ENCODE assay signal across 16 cellular contexts in the genomic region with DNA sequence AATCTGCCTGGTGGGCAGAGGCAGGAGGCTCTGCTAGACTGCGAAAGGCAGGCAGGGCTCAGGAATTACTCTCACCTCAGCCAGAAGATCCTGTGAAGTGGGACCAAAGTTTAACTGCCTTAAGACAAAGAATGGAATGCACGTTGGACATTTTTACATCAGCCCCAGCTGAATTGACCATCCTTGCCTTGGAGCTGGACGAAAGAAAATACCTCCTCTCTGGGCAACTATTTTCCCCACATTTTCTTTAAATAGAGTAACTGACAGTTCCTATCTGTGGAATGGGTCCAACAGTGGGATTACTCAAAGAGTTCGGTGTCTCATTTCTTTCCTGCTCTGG. TPM values are rescaled to one million over a fixed set of nuclear protein-coding genes. Genes with fewer than 3 reads are reported as not detected.
DNase-seq lines count a peak whose midpoint lies in the region; ATAC-seq and TF ChIP-seq lines count a peak whose summit lies in the region.
"Had no signal": no experiment of that assay in that cellular context is flagged by ENCODE, and none has a peak within 500 bp of the region (broad histone marks: within the 10 kb centered on the region; RNA-seq: fewer than 3 reads in every experiment).

No MANE protein-coding gene starts in this region.

- no peak for ATAC-seq in activated CD8-positive, alpha-beta memory T cell treated with anti-CD3 and anti-CD28 coated beads, Interleukin-2, amount 10 ng/mL, durations not matched to agents 7 days and 5 days
- no peak for ATAC-seq in central memory CD8-positive, alpha-beta T cell (replicated peaks; ENCODE audit: extremely low read depth, poor library complexity, severe bottlenecking)
- no peak for ATAC-seq in natural killer cell treated with Interleukin-12 subunit alpha and Interleukin-12 subunit beta and Interleukin-15 and Interleukin-18, amount 100 ng/mL, for 72 hours
- ATAC-seq in thoracic aorta (ENCODE audit: insufficient number of reproducible peaks, low FRiP score, low read depth) (no peak), sciatic nerve (no peak)
- ATAC-seq: PC-3 had no signal

- H3K9me3 Mint-ChIP-seq in activated CD8-positive, alpha-beta memory T cell treated with anti-CD3 and anti-CD28 coated beads, Interleukin-2, amount 10 ng/mL, durations not matched to agents 7 days and 5 days (ENCODE audit: low read depth): no peaks in the 10 kb centered on the region
- no peaks in the 10 kb centered on the region for H3K9me3 Mint-ChIP-seq in central memory CD8-positive, alpha-beta T cell
- no peaks in the 10 kb centered on the region for H3K9me3 Mint-ChIP-seq in natural killer cell treated with Interleukin-12 subunit alpha and Interleukin-12 subunit beta and Interleukin-15 and Interleukin-18, amount 100 ng/mL, for 72 hours
- H3K9me3 Mint-ChIP-seq: HFFc6 had no signal

- H3K4me1 Mint-ChIP-seq in activated CD8-positive, alpha-beta memory T cell treated with anti-CD3 and anti-CD28 coated beads, Interleukin-2, amount 10 ng/mL, durations not matched to agents 7 days and 5 days: peaks cover 51% of the 10 kb centered on the region
- peaks cover 44% of the 10 kb centered on the region for H3K4me1 Mint-ChIP-seq in central memory CD8-positive, alpha-beta T cell
- H3K4me1 Mint-ChIP-seq in natural killer cell treated with Interleukin-12 subunit alpha and Interleukin-12 subunit beta and Interleukin-15 and Interleukin-18, amount 100 ng/mL, for 72 hours (ENCODE audit: low read depth in 2 of 2): peaks cover 72 to 73% of the 10 kb centered on the region in 2 donors

- H3K4me3 ChIP-seq in thoracic aorta: no peak overlapping the region
- H3K4me3 ChIP-seq: MG63 had no signal

- peaks cover 5 to 27% of the 10 kb centered on the region in 2 donors for H3K4me1 ChIP-seq in thoracic aorta (ENCODE audit: control insufficient read depth in 1 of 2, low read depth in 2 of 2)

- H3K36me3 ChIP-seq in thoracic aorta: peaks cover 20% of the 10 kb centered on the region

- peaks cover 64% of the 10 kb centered on the region for H3K36me3 Mint-ChIP-seq in activated CD8-positive, alpha-beta memory T cell treated with anti-CD3 and anti-CD28 coated beads, Interleukin-2, amount 10 ng/mL, durations not matched to agents 7 days and 5 days
- peaks cover 43% of the 10 kb centered on the region for H3K36me3 Mint-ChIP-seq in central memory CD8-positive, alpha-beta T cell (ENCODE audit: insufficient read depth)
- H3K36me3 Mint-ChIP-seq in natural killer cell treated with Interleukin-12 subunit alpha and Interleukin-12 subunit beta and Interleukin-15 and Interleukin-18, amount 100 ng/mL, for 72 hours: peaks cover 33% of the 10 kb centered on the region

- CTCF ChIA-PET in activated CD8-positive, alpha-beta memory T cell treated with anti-CD3 and anti-CD28 coated beads, Interleukin-2, amount 10 ng/mL, durations not matched to agents 7 days and 5 days (lab: Charles Lee): interaction anchor here (0.6 kb wide), 1 partner anchor 986 kb away, joined by 3 read pairs; no protein-coding TSS in a partner anchor

- H3K27ac ChIP-seq in thoracic aorta: peak overlapping the region; percentile 72 to 74

- peak overlapping the region; percentile 45 for H3K27ac Mint-ChIP-seq in activated CD8-positive, alpha-beta memory T cell treated with anti-CD3 and anti-CD28 coated beads, Interleukin-2, amount 10 ng/mL, durations not matched to agents 7 days and 5 days
- H3K27ac Mint-ChIP-seq in central memory CD8-positive, alpha-beta T cell (ENCODE audit: low read depth): peak overlapping the region; percentile 25
- H3K27ac Mint-ChIP-seq in natural killer cell treated with Interleukin-12 subunit alpha and Interleukin-12 subunit beta and Interleukin-15 and Interleukin-18, amount 100 ng/mL, for 72 hours: peak overlapping the region; percentile 83 to 86

- no peak overlapping the region for H3K4me3 Mint-ChIP-seq in activated CD8-positive, alpha-beta memory T cell treated with anti-CD3 and anti-CD28 coated beads, Interleukin-2, amount 10 ng/mL, durations not matched to agents 7 days and 5 days
- no peak overlapping the region for H3K4me3 Mint-ChIP-seq in central memory CD8-positive, alpha-beta T cell
- peak overlapping the region; percentile 62 for H3K4me3 Mint-ChIP-seq in natural killer cell treated with Interleukin-12 subunit alpha and Interleukin-12 subunit beta and Interleukin-15 and Interleukin-18, amount 100 ng/mL, for 72 hours
- H3K4me3 Mint-ChIP-seq: HFFc6 had no signal

- intact Hi-C loops in sciatic nerve (cut with DNase I): no loop called here

- no peaks in the 10 kb centered on the region for H3K27me3 Mint-ChIP-seq in activated CD8-positive, alpha-beta memory T cell treated with anti-CD3 and anti-CD28 coated beads, Interleukin-2, amount 10 ng/mL, durations not matched to agents 7 days and 5 days
- H3K27me3 Mint-ChIP-seq in central memory CD8-positive, alpha-beta T cell: no peaks in the 10 kb centered on the region
- no peaks in the 10 kb centered on the region for H3K27me3 Mint-ChIP-seq in natural killer cell treated with Interleukin-12 subunit alpha and Interleukin-12 subunit beta and Interleukin-15 and Interleukin-18, amount 100 ng/mL, for 72 hours

- H3K27me3 ChIP-seq in thoracic aorta (replicated peaks; ENCODE audit: insufficient read depth): no peaks in the 10 kb centered on the region
- H3K27me3 ChIP-seq: MG63 had no signal

- no peaks in the 10 kb centered on the region for H3K9me3 ChIP-seq in thoracic aorta
- H3K9me3 ChIP-seq: MG63 had no signal

- TF ChIP-seq CTCF in thoracic aorta (IDR thresholded peaks at IDR 0.05): no peak

- no peak for DNase-seq in activated CD8-positive, alpha-beta memory T cell treated with anti-CD3 and anti-CD28 coated beads, Interleukin-2, amount 10 ng/mL, durations not matched to agents 7 days and 5 days
- no peak for DNase-seq in activated CD8-positive, alpha-beta memory T cell treated with anti-CD3 and anti-CD28 coated beads, Interleukin-2, amount 50 U/mL, for 48 hours
- no peak for DNase-seq in central memory CD8-positive, alpha-beta T cell (ENCODE audit: low spot score in 2 of 2)
- DNase-seq in natural killer cell treated with Interleukin-12 subunit alpha and Interleukin-12 subunit beta and Interleukin-15 and Interleukin-18, amount 100 ng/mL, for 72 hours (ENCODE audit: low spot score): no peak
- DNase-seq in thoracic aorta (ENCODE audit: low spot score): no peak
- DNase-seq in activated gamma-delta T cell (lab: John Stamatoyannopoulos, UW): no peak
- DNase-seq in sciatic nerve (ENCODE audit: low spot score): no peak
- DNase-seq in GM19240 (ENCODE audit: insufficient read length, low spot score): no peak
- DNase-seq: 8988T, DMS 273 treated with DMSO at 0.1 percent for 48 hours, MG63, NCI-H1105 treated with DMSO at 0.1 percent for 48 hours, NCI-H187, NCI-H446, PC-3 had no signal

RNA-seq across cellular contexts. Expression of a gene that starts 28.7 kb away (rescaled TPM):
- total RNA-seq in activated CD8-positive, alpha-beta memory T cell treated with anti-CD3 and anti-CD28 coated beads, Interleukin-2, amount 10 ng/mL, durations not matched to agents 7 days and 5 days: 10 to 100 TPM; 56.0 to 63.6 TPM
- 100 to 1,000 TPM in 1 of 2 donors, 10 to 100 TPM in 1; 77.1 to 105 TPM for total RNA-seq in natural killer cell treated with Interleukin-12 subunit alpha and Interleukin-12 subunit beta and Interleukin-15 and Interleukin-18, amount 100 ng/mL, for 72 hours
- total RNA-seq in thoracic aorta (10 to 100 TPM in 1 of 2 donors, 1 to 10 TPM in 1; 8.9 to 15.0 TPM), sciatic nerve (5.5 TPM)

RNA-seq across cellular contexts. Expression of a gene that starts 45.9 kb away (rescaled TPM):
- total RNA-seq in activated CD8-positive, alpha-beta memory T cell treated with anti-CD3 and anti-CD28 coated beads, Interleukin-2, amount 10 ng/mL, durations not matched to agents 7 days and 5 days: 100 to 1,000 TPM; 120 to 140 TPM
- total RNA-seq in natural killer cell treated with Interleukin-12 subunit alpha and Interleukin-12 subunit beta and Interleukin-15 and Interleukin-18, amount 100 ng/mL, for 72 hours: 100 to 1,000 TPM; 148 TPM
- total RNA-seq in thoracic aorta (100 to 1,000 TPM; 114 to 156 TPM), sciatic nerve (81.7 TPM)

Comparison
In these comparisons a context has a peak if more than half of its experiments do, and no peak if none do; other contexts are left out.
1. H3K27ac Mint-ChIP-seq: peak in every context shown above with its lines; median percentile 84 in natural killer cell treated with Interleukin-12 subunit alpha and Interleukin-12 subunit beta and Interleukin-15 and Interleukin-18, amount 100 ng/mL, for 72 hours; 45 in activated CD8-positive, alpha-beta memory T cell treated with anti-CD3 and anti-CD28 coated beads, Interleukin-2, amount 10 ng/mL, durations not matched to agents 7 days and 5 days; 25 in central memory CD8-positive, alpha-beta T cell.